24 cellular contexts compared by ENCODE assay signal in genomic region chr2:24412812-24413211, GRCh38. TPM values are rescaled to one million over a fixed set of nuclear protein-coding genes. Genes with fewer than 3 reads are reported as not detected.
A peak's percentile ranks its signal among the peaks of the same experiment; 100 is the strongest.
DNase-seq lines count a peak whose midpoint lies in the region; ATAC-seq, FAIRE-seq and TF ChIP-seq lines count a peak whose summit lies in the region.
"Had no signal": no experiment of that assay in that cellular context is flagged by ENCODE, and none has a peak within 500 bp of the region (broad histone marks: within the 10 kb centered on the region; RNA-seq: fewer than 3 reads in every experiment).

No MANE protein-coding gene starts in this region.

- H3K27ac Mint-ChIP-seq in WTC11 = no peak overlapping the region
- H3K27ac Mint-ChIP-seq: B cell; CD4-positive, alpha-beta T cell; CD8-positive, alpha-beta T cell had no signal

- TF ChIP-seq EP300 in HepG2 (IDR thresholded peaks at IDR 0.05; ENCODE audit: low read depth in 2 of 2, low read length in 2 of 2) (no peak), HepG2 (CRISPR knock-in tag; IDR thresholded peaks at IDR 0.05; ENCODE audit: borderline replicate concordance) (no peak)

- H3K79me2 ChIP-seq in HepG2 (ENCODE audit: insufficient read depth, low read length) = no peaks in the 10 kb centered on the region

- in situ Hi-C loops in HepG2 (cut with HindIII; ENCODE audit: extremely low pct_ligation_motif_present, low pct_unique_long_range_greater_than_20kb) = loop anchor here (25.0 kb wide), 1 partner anchor 724 kb away; no protein-coding TSS in a partner anchor

- H3K4me1 Mint-ChIP-seq in WTC11 = peaks cover 10% of the 10 kb centered on the region
- H3K4me1 Mint-ChIP-seq: B cell had no signal

- no peak for TF ChIP-seq CTCF in HepG2 (CRISPR knock-in tag; IDR thresholded peaks at IDR 0.05)
- no peak for TF ChIP-seq CTCF in right lobe of liver (IDR thresholded peaks at IDR 0.05)
- TF ChIP-seq CTCF in WTC11 (IDR thresholded peaks at IDR 0.05) = no peak
- no peak for TF ChIP-seq CTCF in body of pancreas (IDR thresholded peaks at IDR 0.05)

- 0 out of 2 replicates have a peak, but pooled peaks cover 3% of the 10 kb centered on the region for H3K9me3 Mint-ChIP-seq in WTC11
- H3K9me3 Mint-ChIP-seq: CD4-positive, alpha-beta T cell; CD8-positive, alpha-beta T cell had no signal

- ATAC-seq in HepG2 = no peak
- ATAC-seq in right lobe of liver = no peak
- ATAC-seq in WTC11 = no peak
- no peak for ATAC-seq in body of pancreas
- ATAC-seq in HG03378 (IDR thresholded peaks at IDR 0.05; ENCODE audit: unreplicated experiment) = no peak
- ATAC-seq: A549; CD8-positive, alpha-beta T cell; GM12878 had no signal

- H4K20me1 ChIP-seq in HepG2 (ENCODE audit: insufficient read depth, low read length) = no peaks in the 10 kb centered on the region
- H4K20me1 ChIP-seq: BLaER1 treated with 17β-estradiol and CSF1 and Interleukin-3, amounts not matched to agents 10 nM and 100 nM had no signal

- no peak overlapping the region for H3K9ac ChIP-seq in HepG2 (ENCODE audit: insufficient read depth, low read depth, low read length)
- H3K9ac ChIP-seq: BLaER1 treated with 17β-estradiol and CSF1 and Interleukin-3, amounts not matched to agents 10 nM and 100 nM had no signal

- H3K4me3 Mint-ChIP-seq in WTC11 = no peak overlapping the region
- H3K4me3 Mint-ChIP-seq: B cell; CD4-positive, alpha-beta T cell; CD8-positive, alpha-beta T cell had no signal

- no peak for FAIRE-seq in HepG2 (lab: Jason Lieb, UNC)
- FAIRE-seq: A549, D721Med, GM12878, GM12892, GM18507 had no signal

- TF ChIP-seq POLR2A in HepG2 (IDR thresholded peaks at IDR 0.05; ENCODE audit: insufficient read depth in 1 of 2, low read depth in 2 of 2, low read length in 2 of 2) = no peak
- no peak for TF ChIP-seq POLR2A in right lobe of liver (IDR thresholded peaks at IDR 0.05)
- no peak for TF ChIP-seq POLR2A in body of pancreas (IDR thresholded peaks at IDR 0.05)

- no peak overlapping the region for H3K4me3 ChIP-seq in HepG2 (replicated peaks in 1 of 3; ENCODE audit: insufficient read depth in 1 of 3, low read depth in 2 of 3, low read length in 3 of 3)
- no peak overlapping the region for H3K4me3 ChIP-seq in right lobe of liver
- no peak overlapping the region for H3K4me3 ChIP-seq in body of pancreas
- H3K4me3 ChIP-seq: A549; BLaER1 treated with 17β-estradiol and CSF1 and Interleukin-3, amounts not matched to agents 10 nM and 100 nM; GM12878 had no signal

- TF ChIP-seq RAD21 in HepG2 (CRISPR knock-in tag; IDR thresholded peaks at IDR 0.05) = no peak

- H3K27ac ChIP-seq in HepG2 (ENCODE audit: extremely low read length, insufficient read depth, low read length) (no peak overlapping the region), right lobe of liver (no peak overlapping the region), body of pancreas (no peak overlapping the region)
- H3K27ac ChIP-seq: 22Rv1; A549; BLaER1 treated with 17β-estradiol and CSF1 and Interleukin-3, amounts not matched to agents 10 nM and 100 nM; C4-2B had no signal

- H3K9me3 ChIP-seq in HepG2 (ENCODE audit: low read length) = no peaks in the 10 kb centered on the region
- H3K9me3 ChIP-seq in right lobe of liver = no peaks in the 10 kb centered on the region
- H3K9me3 ChIP-seq in body of pancreas = no peaks in the 10 kb centered on the region
- H3K9me3 ChIP-seq: A549; BLaER1 treated with 17β-estradiol and CSF1 and Interleukin-3, amounts not matched to agents 10 nM and 100 nM; Caco-2 had no signal

- CTCF ChIA-PET in HepG2 (lab: Yijun Ruan, JAX; ENCODE audit: low intra/inter-chr PET ratio, low total read pairs) (no interaction called here), WTC11 (lab: Charles Lee) (interaction anchor here (1.0 to 1.4 kb wide), 2 partner anchors 414 to 470 kb away, joined by 3 read pairs; no protein-coding TSS in a partner anchor)

- intact Hi-C loops in HepG2 (cut with micrococcal nuclease; ENCODE audit: unreplicated experiment) (loop anchor here (5.0 kb wide), 1 partner anchor 79 kb away; the partner anchor contains the start of gene NCOA1), right lobe of liver (cut with DNase I) (loop anchor here in 1 of 2 donors (5.0 kb wide), 1 partner anchor 419 kb away; no protein-coding TSS in a partner anchor), body of pancreas (cut with DNase I) (loop anchor here (5.0 kb wide), 1 partner anchor 414 kb away; no protein-coding TSS in a partner anchor)

- POLR2A ChIA-PET in HepG2 (lab: Yijun Ruan, JAX) = no interaction called here
- POLR2A ChIA-PET in WTC11 (lab: Charles Lee) = interaction anchor here (0.6 kb wide), 1 partner anchor 103 kb away, joined by 7 read pairs; no protein-coding TSS in a partner anchor

- no TSS peak for BruUV-seq in HepG2 (replicated peaks; lab: Mats Ljungman, UMichigan)

- 0 out of 2 replicates have a peak, but pooled peaks cover 4% of the 10 kb centered on the region for H3K4me1 ChIP-seq in HepG2 (ENCODE audit: insufficient read depth, low read length)
- no peaks in the 10 kb centered on the region for H3K4me1 ChIP-seq in right lobe of liver
- H3K4me1 ChIP-seq in body of pancreas = no peaks in the 10 kb centered on the region
- H3K4me1 ChIP-seq: BLaER1 treated with 17β-estradiol and CSF1 and Interleukin-3, amounts not matched to agents 10 nM and 100 nM; Caco-2 had no signal

- H2AFZ ChIP-seq in HepG2 (ENCODE audit: low read length) = no peak overlapping the region

- H3K27me3 Mint-ChIP-seq in WTC11 (ENCODE audit: low read depth) = no peaks in the 10 kb centered on the region

- H3K36me3 ChIP-seq in HepG2 (replicated peaks in 1 of 2; ENCODE audit: control insufficient read depth in 1 of 2, insufficient read depth in 2 of 2, low read length in 2 of 2) (no peaks in the 10 kb centered on the region), right lobe of liver (no peaks in the 10 kb centered on the region), body of pancreas (replicated peaks in 1 of 2; ENCODE audit: insufficient read depth in 1 of 2, low read depth in 2 of 2) (no peaks in the 10 kb centered on the region)
- H3K36me3 ChIP-seq: BLaER1 treated with 17β-estradiol and CSF1 and Interleukin-3, amounts not matched to agents 10 nM and 100 nM had no signal

- DNase-seq in DMS 273 (lab: John Stamatoyannopoulos, UW; ENCODE audit: unreplicated experiment) (peak; percentile 14), DMS 273 treated with DMSO at 0.1 percent for 48 hours (lab: John Stamatoyannopoulos, UW) (no peak), HepG2 (ENCODE audit: low spot score) (no peak), right lobe of liver (no peak), WTC11 (ENCODE audit: low spot score) (no peak), body of pancreas (no peak)
- DNase-seq: AML-193; Caco-2; Calu3; CD4-positive, alpha-beta T cell; CD8-positive, alpha-beta T cell; DMS79 treated with DMSO at 0.1 percent for 48 hours; EL; GDM1 had no signal

- no peaks in the 10 kb centered on the region for H3K36me3 Mint-ChIP-seq in WTC11
- H3K36me3 Mint-ChIP-seq: CD8-positive, alpha-beta T cell had no signal

- WGBS in HepG2 (ENCODE audit: low lambda C conversion rate) = 84% methylated on average over 3 of the region's 3 CpGs
- WGBS in right lobe of liver (ENCODE audit: insufficient coverage, low coverage, low lambda C conversion rate, missing lambda C conversion rate) = 94% methylated on average over 3 of the region's 3 CpGs
- WGBS in body of pancreas, 2 donors = 93 to 94% methylated on average over 3 of the region's 3 CpGs

- H3K4me2 ChIP-seq in HepG2 (ENCODE audit: low read depth, low read length) = no peak overlapping the region
- H3K4me2 ChIP-seq: A549; BLaER1 treated with 17β-estradiol and CSF1 and Interleukin-3, amounts not matched to agents 10 nM and 100 nM had no signal

- H3K27me3 ChIP-seq in HepG2 (ENCODE audit: control insufficient read depth in 1 of 2, insufficient read depth in 2 of 2, low read length in 2 of 2) (no peaks in the 10 kb centered on the region), right lobe of liver (no peaks in the 10 kb centered on the region), body of pancreas (peaks cover 0 to 12% of the 10 kb centered on the region in 2 donors)
- H3K27me3 ChIP-seq: BLaER1 treated with 17β-estradiol and CSF1 and Interleukin-3, amounts not matched to agents 10 nM and 100 nM had no signal

TF ChIP-seq in HepG2, 621 proteins besides CTCF, POLR2A, EP300 and RAD21 (continues in another document):
- no peak for TF ChIP-seq NR3C1 (CRISPR knock-in tag; IDR thresholded peaks at IDR 0.05)
- no peak for TF ChIP-seq ZNF841 (CRISPR knock-in tag; IDR thresholded peaks at IDR 0.05; ENCODE audit: borderline replicate concordance)

RNA-seq across cellular contexts. Expression of gene ITSN2, which starts 52.5 kb away (rescaled TPM):
- total RNA-seq in HepG2 (2016; rRNA removed; fragmentation: Illumina TruSeq; extraction: Trizol) (26.6 and 33.4 TPM in 2 replicates), right lobe of liver (10 to 100 TPM; 22.6 to 34.1 (median 28.9) TPM), WTC11 (2021) (18.1 to 19.8 TPM (median 19.0 TPM) in 3 replicates), body of pancreas (10 to 100 TPM; 32.9 to 61.0 TPM)
- 3.5 and 3.9 TPM in 2 replicates for total RNA-seq in HepG2 (2016; cell fraction: cytosol; rRNA removed; fragmentation: Illumina TruSeq; extraction: Trizol; ENCODE audit: low read depth)
- total RNA-seq in HepG2 (2016; cell fraction: insoluble cytoplasmic fraction; rRNA removed; fragmentation: Illumina TruSeq; extraction: Trizol) = 25.9 and 29.3 TPM in 2 replicates
- total RNA-seq in HepG2 (2016; cell fraction: membrane; rRNA removed; fragmentation: Illumina TruSeq; extraction: Trizol) = 11.7 and 12.0 TPM in 2 replicates
- total RNA-seq in HepG2 (2016; cell fraction: nucleus; rRNA removed; fragmentation: Illumina TruSeq; extraction: Trizol) = 31.8 and 37.1 TPM in 2 replicates
- 22.4 and 26.0 TPM in 2 replicates for polyA plus RNA-seq in HepG2 (2011; rRNA removed)
- polyA plus RNA-seq in HepG2 (2011; cell fraction: cytosol; rRNA removed) = 10.9 and 13.6 TPM in 2 replicates
- 38.3 and 45.6 TPM in 2 replicates for polyA plus RNA-seq in HepG2 (2011; cell fraction: nucleus; rRNA removed)
- 18.4 and 19.9 TPM in 2 replicates for polyA plus RNA-seq in HepG2 (2012)
- 0.83 and 1.1 TPM in 2 replicates for polyA plus RNA-seq in HepG2 (2016; cell fraction: cytosol; fragmentation: Illumina TruSeq; extraction: Trizol; ENCODE audit: low read depth)
- polyA plus RNA-seq in HepG2 (2016; cell fraction: insoluble cytoplasmic fraction; fragmentation: Illumina TruSeq; extraction: Trizol; ENCODE audit: low read depth) = 21.8 and 23.6 TPM in 2 replicates
- polyA plus RNA-seq in HepG2 (2016; cell fraction: membrane; fragmentation: Illumina TruSeq; extraction: Trizol; ENCODE audit: low read depth) = 3.7 and 3.8 TPM in 2 replicates
- polyA plus RNA-seq in HepG2 (2016; cell fraction: nucleus; fragmentation: Illumina TruSeq; extraction: Trizol; ENCODE audit: insufficient read depth, low read depth) = 38.0 and 42.0 TPM in 2 replicates
- polyA minus RNA-seq in HepG2 (2011; rRNA and poly(A)+ RNA removed; ENCODE audit: low replicate concordance) = 41.6 and 48.2 TPM in 2 replicates
- 16.7 and 18.5 TPM in 2 replicates for polyA minus RNA-seq in HepG2 (2011; cell fraction: cytosol; rRNA and poly(A)+ RNA removed)
- polyA minus RNA-seq in HepG2 (2011; cell fraction: nucleus; rRNA and poly(A)+ RNA removed) = 54.3 and 55.9 TPM in 2 replicates
